14 cellular contexts compared by ENCODE assay signal in the genomic region with DNA sequence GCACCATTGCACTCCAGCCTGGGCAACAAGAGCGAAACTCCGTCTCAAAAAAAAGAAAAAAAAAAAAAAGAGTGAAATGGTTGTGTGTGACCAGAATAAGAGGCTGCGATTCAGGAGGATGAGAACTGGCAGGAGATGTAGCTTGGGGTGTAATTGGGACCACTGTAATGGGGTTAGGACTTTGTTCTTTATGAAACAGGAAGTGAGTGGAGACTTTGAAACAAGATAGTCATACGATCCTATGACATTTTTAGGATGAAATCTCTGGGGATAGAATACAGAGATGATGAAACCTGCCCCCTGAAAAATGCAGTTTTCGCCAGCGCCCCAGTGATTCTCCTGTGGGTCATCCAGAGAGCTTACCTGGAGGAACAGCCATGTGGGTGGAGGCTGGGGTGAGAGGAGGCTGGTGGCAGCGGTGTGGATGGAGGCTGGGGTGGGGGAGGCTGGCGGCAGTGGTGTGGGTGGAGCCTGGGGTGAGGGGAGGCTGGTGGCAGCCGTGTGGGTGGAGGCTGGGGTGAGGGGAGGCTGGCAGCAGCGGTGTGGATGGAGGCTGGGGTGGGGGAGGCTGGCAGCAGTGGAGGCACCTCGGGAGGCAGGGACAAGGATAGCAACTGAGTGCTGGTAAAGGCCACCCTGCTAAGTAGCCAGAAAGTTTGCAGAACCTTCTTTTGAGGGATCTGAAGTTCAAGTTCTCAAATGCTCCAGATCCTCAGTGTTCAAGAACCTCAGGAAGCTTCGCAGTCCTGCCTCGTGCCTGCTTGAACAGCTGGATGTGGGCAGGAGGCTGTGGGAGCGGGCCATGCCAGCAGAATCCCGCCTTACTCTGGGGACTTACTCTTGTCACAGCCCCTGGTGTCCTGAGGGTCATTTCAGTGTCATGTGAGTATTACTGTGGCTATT. TPM values are rescaled to one million over a fixed set of nuclear protein-coding genes. Genes with fewer than 3 reads are reported as not detected.
DNase-seq lines count a peak whose midpoint lies in the region; ATAC-seq and TF ChIP-seq lines count a peak whose summit lies in the region.
"Had no signal": no experiment of that assay in that cellular context is flagged by ENCODE, and none has a peak within 500 bp of the region (broad histone marks: within the 10 kb centered on the region; RNA-seq: fewer than 3 reads in every experiment).

No MANE protein-coding gene starts in this region.

- H2AFZ ChIP-seq in SK-N-SH (ENCODE audit: low read depth) = no peak overlapping the region
- no peak overlapping the region for H2AFZ ChIP-seq in fibroblast of lung (ENCODE audit: low read length)
- H2AFZ ChIP-seq in MM.1S (ENCODE audit: low read length) = no peak overlapping the region

- no peak for TF ChIP-seq RAD21 in SK-N-SH (IDR thresholded peaks at IDR 0.05; ENCODE audit: low read length)

- no peak overlapping the region for H3K9ac ChIP-seq in SK-N-SH
- H3K9ac ChIP-seq in fibroblast of lung (ENCODE audit: insufficient read depth, low read length) = no peak overlapping the region
- H3K9ac ChIP-seq in MM.1S (ENCODE audit: low read length) = no peak overlapping the region

- H3K27me3 ChIP-seq in SK-N-SH (ENCODE audit: insufficient read depth) = no peaks in the 10 kb centered on the region
- no peaks in the 10 kb centered on the region for H3K27me3 ChIP-seq in fibroblast of lung (ENCODE audit: control insufficient read depth, insufficient read depth, low read length)
- H3K27me3 ChIP-seq in MM.1S (replicated peaks; ENCODE audit: insufficient read depth, low read length) = no peaks in the 10 kb centered on the region
- H3K27me3 ChIP-seq: esophagus squamous epithelium, suprapubic skin had no signal

- H3K9me3 Mint-ChIP-seq in stimulated activated memory B cell treated with anti-CD40 and anti-IgM and Interleukin-4, amounts not matched to agents 10 μg/mL and 1 μg/mL and 100 μg/mL, for 72 hours = peaks cover 3% of the 10 kb centered on the region
- no peaks in the 10 kb centered on the region for H3K9me3 Mint-ChIP-seq in activated T-cell treated with anti-CD3 and anti-CD28 coated beads, Interleukin-2, amount 50 U/mL, for 24 hours

- peaks cover 33% of the 10 kb centered on the region for H3F3A ChIP-seq in SK-N-SH (replicated peaks; ENCODE audit: insufficient read depth)
- H3F3A ChIP-seq in MM.1S (ENCODE audit: insufficient read depth, low read length) = no peaks in the 10 kb centered on the region

- H3K79me2 ChIP-seq in SK-N-SH (ENCODE audit: insufficient read depth) (peaks cover 97% of the 10 kb centered on the region), fibroblast of lung (ENCODE audit: control insufficient read depth, insufficient read depth, low read length) (peaks cover 68% of the 10 kb centered on the region), MM.1S (ENCODE audit: low read length) (peaks cover 97% of the 10 kb centered on the region)

- H3K27ac ChIP-seq in SK-N-SH (ENCODE audit: low read depth in 2 of 2, low read length in 1 of 2) (peak overlapping the region in 1 of 2 experiments; percentile 66; a peak in 1 of 4 replicates), fibroblast of lung (ENCODE audit: insufficient read depth, low read length) (peak overlapping the region; percentile 34), MM.1S (ENCODE audit: low read length) (no peak overlapping the region)
- H3K27ac ChIP-seq: suprapubic skin had no signal

- peak overlapping the region; percentile 25 for H3K27ac Mint-ChIP-seq in stimulated activated memory B cell treated with anti-CD40 and anti-IgM and Interleukin-4, amounts not matched to agents 10 μg/mL and 1 μg/mL and 100 μg/mL, for 72 hours
- no peak overlapping the region for H3K27ac Mint-ChIP-seq in activated T-cell treated with anti-CD3 and anti-CD28 coated beads, Interleukin-2, amount 50 U/mL, for 24 hours
- H3K27ac Mint-ChIP-seq: activated naive CD8-positive, alpha-beta T cell had no signal

- CTCF ChIA-PET in SK-N-SH (lab: Yijun Ruan, JAX) = interaction anchor here (1.1 to 12.2 kb wide), 5 partner anchors 9 to 625 kb away, joined by 4 to 268 read pairs (median 5); partner anchors contain the start of gene RAD52

- H3K4me3 ChIP-seq in SK-N-SH (ENCODE audit: low read depth in 2 of 2, low read length in 1 of 2) (no peak overlapping the region), NB4 (ENCODE audit: low read depth, low read length) (no peak overlapping the region), fibroblast of lung (replicated peaks in 1 of 4; ENCODE audit: control extremely low read depth in 1 of 4, insufficient read depth in 1 of 4, low read depth in 3 of 4, low read length in 4 of 4) (no peak overlapping the region), MM.1S (ENCODE audit: low read length) (no peak overlapping the region)
- H3K4me3 ChIP-seq: esophagus squamous epithelium, smooth muscle cell, suprapubic skin had no signal

- no peak for TF ChIP-seq EP300 in SK-N-SH (IDR thresholded peaks at IDR 0.05; ENCODE audit: borderline replicate concordance in 1 of 2, low read depth in 1 of 2, low read length in 1 of 2)

- H3K27me3 Mint-ChIP-seq in stimulated activated memory B cell treated with anti-CD40 and anti-IgM and Interleukin-4, amounts not matched to agents 10 μg/mL and 1 μg/mL and 100 μg/mL, for 72 hours = no peaks in the 10 kb centered on the region
- H3K27me3 Mint-ChIP-seq in activated T-cell treated with anti-CD3 and anti-CD28 coated beads, Interleukin-2, amount 50 U/mL, for 24 hours = no peaks in the 10 kb centered on the region
- H3K27me3 Mint-ChIP-seq: activated naive CD8-positive, alpha-beta T cell had no signal

- no peaks in the 10 kb centered on the region for H3K36me3 ChIP-seq in SK-N-SH (replicated peaks in 1 of 2; ENCODE audit: control insufficient read depth in 1 of 2, insufficient read depth in 2 of 2, low read length in 1 of 2)
- H3K36me3 ChIP-seq in fibroblast of lung (ENCODE audit: control insufficient read depth, insufficient read depth, low read length) = no peaks in the 10 kb centered on the region
- no peaks in the 10 kb centered on the region for H3K36me3 ChIP-seq in MM.1S (replicated peaks; ENCODE audit: insufficient read depth, low read length)
- H3K36me3 ChIP-seq: suprapubic skin had no signal

- TF ChIP-seq POLR2A in NB4 (IDR thresholded peaks at IDR 0.05; ENCODE audit: extremely low read depth, insufficient read length) = no peak

- H3K9me2 ChIP-seq in SK-N-SH = no peaks in the 10 kb centered on the region
- no peaks in the 10 kb centered on the region for H3K9me2 ChIP-seq in MM.1S (replicated peaks; ENCODE audit: insufficient read depth, low read length)

- DNase-seq in SK-N-SH (peak; percentile 40), NB4 (ENCODE audit: low read depth) (peak; percentile 12), fibroblast of lung (ENCODE audit: low read depth in 2 of 2) (no peak), MM.1S (no peak)
- DNase-seq in activated T-cell treated with anti-CD3 and anti-CD28 coated beads, Interleukin-2, amount 50 U/mL, for 24 hours = no peak
- no peak for DNase-seq in stimulated activated naive CD4-positive, alpha-beta T cell (lab: John Stamatoyannopoulos, UW)
- DNase-seq: DMS79, esophagus squamous epithelium, NCI-H1694 treated with DMSO at 0.1 percent for 48 hours had no signal

- peaks cover 22% of the 10 kb centered on the region for H3K4me1 Mint-ChIP-seq in stimulated activated memory B cell treated with anti-CD40 and anti-IgM and Interleukin-4, amounts not matched to agents 10 μg/mL and 1 μg/mL and 100 μg/mL, for 72 hours
- no peaks in the 10 kb centered on the region for H3K4me1 Mint-ChIP-seq in activated T-cell treated with anti-CD3 and anti-CD28 coated beads, Interleukin-2, amount 50 U/mL, for 24 hours (ENCODE audit: low read depth)

- 83% methylated on average over 15 of the region's 15 CpGs for WGBS in SK-N-SH (ENCODE audit: low lambda C conversion rate)

- no peak overlapping the region for H3K4me3 Mint-ChIP-seq in stimulated activated memory B cell treated with anti-CD40 and anti-IgM and Interleukin-4, amounts not matched to agents 10 μg/mL and 1 μg/mL and 100 μg/mL, for 72 hours
- no peak overlapping the region for H3K4me3 Mint-ChIP-seq in activated T-cell treated with anti-CD3 and anti-CD28 coated beads, Interleukin-2, amount 50 U/mL, for 24 hours
- H3K4me3 Mint-ChIP-seq: activated naive CD8-positive, alpha-beta T cell had no signal

- H3K36me3 Mint-ChIP-seq in stimulated activated memory B cell treated with anti-CD40 and anti-IgM and Interleukin-4, amounts not matched to agents 10 μg/mL and 1 μg/mL and 100 μg/mL, for 72 hours = peaks cover 13% of the 10 kb centered on the region
- no peaks in the 10 kb centered on the region for H3K36me3 Mint-ChIP-seq in activated T-cell treated with anti-CD3 and anti-CD28 coated beads, Interleukin-2, amount 50 U/mL, for 24 hours (ENCODE audit: low read depth)

- H3K9me3 ChIP-seq in SK-N-SH = no peaks in the 10 kb centered on the region
- H3K9me3 ChIP-seq in fibroblast of lung (ENCODE audit: control insufficient read depth, insufficient read depth, low read depth, low read length) = no peaks in the 10 kb centered on the region
- H3K9me3 ChIP-seq in MM.1S (replicated peaks; ENCODE audit: insufficient read depth, low read length) = no peaks in the 10 kb centered on the region
- H3K9me3 ChIP-seq: esophagus squamous epithelium, suprapubic skin had no signal

- 0 out of 2 replicates have a peak overlapping the region, but pooled peaks have one; percentile 77 for H3K4me2 ChIP-seq in SK-N-SH
- H3K4me2 ChIP-seq in fibroblast of lung (ENCODE audit: extremely low read depth, insufficient read depth, low read length) = peak overlapping the region; percentile 44
- no peak overlapping the region for H3K4me2 ChIP-seq in MM.1S (ENCODE audit: low read depth, low read length)
- H3K4me2 ChIP-seq: smooth muscle cell had no signal

- no peak for ATAC-seq in SK-N-SH treated with all-trans-retinoic acid at 6 μM for 48 hours
- ATAC-seq in stimulated activated memory B cell treated with anti-CD40 and anti-IgM and Interleukin-4, amounts not matched to agents 10 μg/mL and 1 μg/mL and 100 μg/mL, for 72 hours = peak; percentile 86

- POLR2A ChIA-PET in SK-N-SH (lab: Yijun Ruan, JAX) = no interaction called here

- TF ChIP-seq CTCF in SK-N-SH (IDR thresholded peaks at IDR 0.05) (no peak), NB4 (IDR thresholded peaks at IDR 0.05; ENCODE audit: low read depth, low read length) (no peak), fibroblast of lung (conservative IDR thresholded peaks at IDR 0.05 in 1 of 2, IDR thresholded peaks at IDR 0.05 in 1 of 2; ENCODE audit: low read depth in 1 of 2, low read length in 2 of 2) (no peak), MM.1S (IDR thresholded peaks at IDR 0.05; ENCODE audit: low read length) (no peak)

- H4K20me1 ChIP-seq in SK-N-SH (ENCODE audit: insufficient read depth) = peaks cover 14% of the 10 kb centered on the region; the same call in 1 of the 2 replicates
- no peaks in the 10 kb centered on the region for H4K20me1 ChIP-seq in fibroblast of lung (ENCODE audit: control insufficient read depth, extremely low read depth, insufficient read depth, low read length)
- peaks cover 15% of the 10 kb centered on the region for H4K20me1 ChIP-seq in MM.1S (ENCODE audit: insufficient read depth, low read length)

- H3K4me1 ChIP-seq in SK-N-SH (ENCODE audit: control insufficient read depth in 1 of 2, insufficient read depth in 2 of 2, low read depth in 1 of 2, low read length in 1 of 2) (peaks cover 21 to 25% of the 10 kb centered on the region in 2 experiments; a peak in 3 of 4 replicates), fibroblast of lung (ENCODE audit: control insufficient read depth, extremely low read depth, insufficient read depth, low read length) (peaks cover 19% of the 10 kb centered on the region), MM.1S (ENCODE audit: low read length) (no peaks in the 10 kb centered on the region)

RNA-seq across cellular contexts. Expression of gene FBXL14, which starts 20.2 kb away (rescaled TPM):
- polyA plus RNA-seq in SK-N-SH (2012; rRNA removed) (11.3 and 12.8 TPM in 2 replicates), fibroblast of lung (2.6 and 3.7 TPM in 2 replicates)
- 4.3 and 9.3 TPM in 2 replicates for polyA plus RNA-seq in SK-N-SH (2012; cell fraction: cytosol; rRNA removed)
- 4.7 and 7.0 TPM in 2 replicates for polyA plus RNA-seq in SK-N-SH (2012; cell fraction: nucleus; rRNA removed)
- 6.4 TPM in 2 replicates for total RNA-seq in fibroblast of lung
- polyA plus RNA-seq in fibroblast of lung (2012) = 3.0 and 4.7 TPM in 2 replicates
- polyA minus RNA-seq in fibroblast of lung (ENCODE audit: low replicate concordance) = 5.9 and 6.7 TPM in 2 replicates

RNA-seq across cellular contexts. Expression of gene WNT5B, which starts 54.8 kb away (rescaled TPM):
- polyA plus RNA-seq in SK-N-SH (2012; rRNA removed) = 29.3 and 29.4 TPM in 2 replicates
- 16.5 and 26.4 TPM in 2 replicates for polyA plus RNA-seq in SK-N-SH (2012; cell fraction: cytosol; rRNA removed)
- polyA plus RNA-seq in SK-N-SH (2012; cell fraction: nucleus; rRNA removed) = 30.1 and 32.1 TPM in 2 replicates
- 40.3 and 105 TPM in 2 replicates for total RNA-seq in fibroblast of lung
- 46.9 and 86.1 TPM in 2 replicates for polyA plus RNA-seq in fibroblast of lung
- polyA plus RNA-seq in fibroblast of lung (2012) = 61.7 and 116 TPM in 2 replicates
- 62.7 and 175 TPM in 2 replicates for polyA minus RNA-seq in fibroblast of lung (ENCODE audit: low replicate concordance)

Comparison
In these comparisons a context has a peak if more than half of its experiments do, and no peak if none do; other contexts are left out.
1. DNase-seq: peak in SK-N-SH (single experiment) and NB4 (single experiment); none in fibroblast of lung (0 of 2), activated T-cell treated with anti-CD3 and anti-CD28 coated beads, Interleukin-2, amount 50 U/mL, for 24 hours (single experiment), stimulated activated naive CD4-positive, alpha-beta T cell (0 of 6) and MM.1S (single experiment).